Comparison of ENCODE assay signal across 1 cellular context in the genomic region with DNA sequence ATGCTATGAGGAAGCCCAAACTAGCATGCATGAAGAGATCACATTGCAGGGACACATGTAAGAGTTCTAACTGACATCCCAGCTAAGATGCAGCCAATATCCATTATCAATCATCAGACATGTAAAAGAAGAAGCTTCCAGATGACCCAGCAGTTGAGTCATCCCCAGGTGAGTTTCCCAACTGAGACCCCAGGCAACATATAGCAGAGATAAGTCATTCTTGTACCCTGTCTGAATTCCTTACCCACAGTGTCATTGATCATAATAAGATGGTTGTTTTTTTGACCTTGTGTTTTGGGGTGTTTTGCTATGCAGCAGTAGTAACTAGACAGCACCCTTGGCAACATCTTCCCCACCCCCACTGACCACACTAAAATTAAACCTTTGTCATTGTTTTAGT.
TF ChIP-seq lines count a peak whose summit lies in the region.

No MANE protein-coding gene starts in this region.

TF ChIP-seq in IMR-90, 13 proteins besides CTCF, POLR2A, EP300 and RAD21:
- TF ChIP-seq BHLHE40 (IDR thresholded peaks at IDR 0.05; ENCODE audit: low read depth, low read length) (no peak), MXI1 (IDR thresholded peaks at IDR 0.05; ENCODE audit: borderline replicate concordance, low read depth, low read length) (no peak), CEBPB (IDR thresholded peaks at IDR 0.05; ENCODE audit: low read depth, low read length) (no peak), NFE2L2 (IDR thresholded peaks at IDR 0.05; ENCODE audit: low read depth, low read length) (no peak), CHD1 (IDR thresholded peaks at IDR 0.05; ENCODE audit: low read depth, low read length) (no peak), FOS (IDR thresholded peaks at IDR 0.05; ENCODE audit: low read depth, low read length) (no peak), MAFK (IDR thresholded peaks at IDR 0.05; ENCODE audit: low read depth, low read length) (no peak), MAZ (IDR thresholded peaks at IDR 0.05; ENCODE audit: borderline replicate concordance, low read depth, low read length) (no peak), RFX5 (IDR thresholded peaks at IDR 0.05; ENCODE audit: low read depth, low read length) (no peak), SMC3 (IDR thresholded peaks at IDR 0.05; ENCODE audit: low read depth, low read length) (no peak), RCOR1 (IDR thresholded peaks at IDR 0.05; ENCODE audit: insufficient replicate concordance, low read length) (no peak)
- TF ChIP-seq, protein P1, sequence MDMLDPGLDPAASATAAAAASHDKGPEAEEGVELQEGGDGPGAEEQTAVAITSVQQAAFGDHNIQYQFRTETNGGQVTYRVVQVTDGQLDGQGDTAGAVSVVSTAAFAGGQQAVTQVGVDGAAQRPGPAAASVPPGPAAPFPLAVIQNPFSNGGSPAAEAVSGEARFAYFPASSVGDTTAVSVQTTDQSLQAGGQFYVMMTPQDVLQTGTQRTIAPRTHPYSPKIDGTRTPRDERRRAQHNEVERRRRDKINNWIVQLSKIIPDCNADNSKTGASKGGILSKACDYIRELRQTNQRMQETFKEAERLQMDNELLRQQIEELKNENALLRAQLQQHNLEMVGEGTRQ (IDR thresholded peaks at IDR 0.05; ENCODE audit: low read depth, low read length) = no peak
- TF ChIP-seq, protein P2, sequence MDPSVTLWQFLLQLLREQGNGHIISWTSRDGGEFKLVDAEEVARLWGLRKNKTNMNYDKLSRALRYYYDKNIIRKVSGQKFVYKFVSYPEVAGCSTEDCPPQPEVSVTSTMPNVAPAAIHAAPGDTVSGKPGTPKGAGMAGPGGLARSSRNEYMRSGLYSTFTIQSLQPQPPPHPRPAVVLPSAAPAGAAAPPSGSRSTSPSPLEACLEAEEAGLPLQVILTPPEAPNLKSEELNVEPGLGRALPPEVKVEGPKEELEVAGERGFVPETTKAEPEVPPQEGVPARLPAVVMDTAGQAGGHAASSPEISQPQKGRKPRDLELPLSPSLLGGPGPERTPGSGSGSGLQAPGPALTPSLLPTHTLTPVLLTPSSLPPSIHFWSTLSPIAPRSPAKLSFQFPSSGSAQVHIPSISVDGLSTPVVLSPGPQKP (IDR thresholded peaks at IDR 0.05; ENCODE audit: borderline replicate concordance, low read depth, low read length) = no peak
